8 cellular contexts compared by ENCODE assay signal in genomic region chr1:150149490-150150453, GRCh38. TPM values are rescaled to one million over a fixed set of nuclear protein-coding genes. Genes with fewer than 3 reads are reported as not detected.
DNase-seq lines count a peak whose midpoint lies in the region; ATAC-seq and TF ChIP-seq lines count a peak whose summit lies in the region.

PLEKHO1 (plus strand) TSS chr1:150149916; CDS start chr1:150150258, 342 bp downstream.

- H3K4me3 ChIP-seq in AG10803 (ENCODE audit: low read length) = peak within 1 kb of the TSS; percentile 82
- H3K4me3 ChIP-seq in KMS-11 (IDR thresholded peaks at IDR 0.05; ENCODE audit: insufficient read depth, low read depth, low read length) = peak within 1 kb of the TSS; percentile 81
- peak within 1 kb of the TSS; percentile 70 for H3K4me3 ChIP-seq in upper lobe of right lung

- H3K27ac ChIP-seq in KMS-11 (no peak within 1 kb of the TSS), upper lobe of right lung (peak within 1 kb of the TSS; percentile 82)

- H3K9me3 ChIP-seq in upper lobe of right lung = no peaks in the 10 kb centered on the region

- H3K4me2 ChIP-seq in KMS-11 = peak within 1 kb of the TSS; percentile 79

- peaks cover 3% of the 10 kb centered on the region; the same call in 1 of the 2 replicates for H3K27me3 ChIP-seq in KMS-11 (ENCODE audit: insufficient read depth, low read depth)
- no peaks in the 10 kb centered on the region for H3K27me3 ChIP-seq in upper lobe of right lung

- H3K4me1 Mint-ChIP-seq in activated naive CD8-positive, alpha-beta T cell treated with anti-CD3 and anti-CD28 coated beads, Interleukin-2, amount 50 U/mL, for 24 hours = peaks cover 67% of the 10 kb centered on the region

- H3K9me3 Mint-ChIP-seq in activated naive CD8-positive, alpha-beta T cell treated with anti-CD3 and anti-CD28 coated beads, Interleukin-2, amount 50 U/mL, for 24 hours = no peaks in the 10 kb centered on the region

- intact Hi-C loops in cardiac septum (cut with DNase I) = loop anchor here (5.0 kb wide), 1 partner anchor 137 kb away; the partner anchor contains the start of gene OTUD7B
- intact Hi-C loops in posterior vena cava (cut with DNase I) = no loop called here
- intact Hi-C loops in upper lobe of right lung (cut with DNase I) = loop anchor here (10.0 kb wide), 1 partner anchor 75 kb away; no protein-coding TSS in a partner anchor

- no peaks in the 10 kb centered on the region for H4K20me1 ChIP-seq in KMS-11 (ENCODE audit: insufficient read depth)

- peak within 1 kb of the TSS; percentile 78 for H2AFZ ChIP-seq in KMS-11 (ENCODE audit: low read depth)

- peaks cover 8% of the 10 kb centered on the region for H3K27me3 Mint-ChIP-seq in activated naive CD8-positive, alpha-beta T cell treated with anti-CD3 and anti-CD28 coated beads, Interleukin-2, amount 50 U/mL, for 24 hours

- peak within 1 kb of the TSS; percentile 71 for H3K9ac ChIP-seq in KMS-11

- DNase-seq in AG10803 (ENCODE audit: low read depth) = peak; percentile 74
- DNase-seq in SW480 (ENCODE audit: low spot score) = peak; percentile 60
- DNase-seq in activated naive CD8-positive, alpha-beta T cell treated with anti-CD3 and anti-CD28 coated beads, Interleukin-2, amount 50 U/mL, for 24 hours = peak; percentile 80
- DNase-seq in cardiac septum (ENCODE audit: low spot score) = peak; percentile 97
- DNase-seq in posterior vena cava (ENCODE audit: low spot score) = peak; percentile 96
- peak; percentile 90 for DNase-seq in upper lobe of right lung

- ATAC-seq in GM19328 (IDR thresholded peaks at IDR 0.05; ENCODE audit: unreplicated experiment) (peak; percentile 48), upper lobe of right lung (peak; percentile 87)
- ATAC-seq in activated naive CD8-positive, alpha-beta T cell treated with anti-CD3 and anti-CD28 coated beads, Interleukin-2, amount 50 U/mL, for 24 hours = peak; percentile 78

- H3K36me3 Mint-ChIP-seq in activated naive CD8-positive, alpha-beta T cell treated with anti-CD3 and anti-CD28 coated beads, Interleukin-2, amount 50 U/mL, for 24 hours (ENCODE audit: low read depth) = peaks cover 15% of the 10 kb centered on the region

- H3K79me2 ChIP-seq in KMS-11 (ENCODE audit: insufficient read depth, low read depth) = 0 out of 2 replicates have a peak, but pooled peaks cover 4% of the 10 kb centered on the region

- H3K4me1 ChIP-seq in KMS-11 (ENCODE audit: low read depth, poor library complexity, severe bottlenecking) (peaks cover 43% of the 10 kb centered on the region), upper lobe of right lung (peaks cover 13% of the 10 kb centered on the region)

- peak within 1 kb of the TSS; percentile 83 for H3K4me3 Mint-ChIP-seq in activated naive CD8-positive, alpha-beta T cell treated with anti-CD3 and anti-CD28 coated beads, Interleukin-2, amount 50 U/mL, for 24 hours

- TF ChIP-seq CTCF in AG10803 (conservative IDR thresholded peaks at IDR 0.05; ENCODE audit: low read length) (no peak), KMS-11 (conservative IDR thresholded peaks at IDR 0.05; ENCODE audit: low read depth, low read length) (no peak), upper lobe of right lung (IDR thresholded peaks at IDR 0.05) (no peak)

- peak within 1 kb of the TSS; percentile 83 for H3K27ac Mint-ChIP-seq in activated naive CD8-positive, alpha-beta T cell treated with anti-CD3 and anti-CD28 coated beads, Interleukin-2, amount 50 U/mL, for 24 hours

- H3K36me3 ChIP-seq in KMS-11 (ENCODE audit: insufficient read depth) (no peaks in the 10 kb centered on the region), upper lobe of right lung (peaks cover 3% of the 10 kb centered on the region)

RNA-seq across cellular contexts. Expression of gene PLEKHO1, which starts in this region (rescaled TPM):
- total RNA-seq in cardiac septum (88.8 TPM), posterior vena cava (100 to 1,000 TPM in 1 of 2 donors, 10 to 100 TPM in 1; 55.6 to 103 TPM), upper lobe of right lung (44.5 TPM)

Comparison
In these comparisons a context has a peak if more than half of its experiments do, and no peak if none do; other contexts are left out.
1. intact Hi-C loops: an anchor here in cardiac septum (5.0 kb wide) and upper lobe of right lung (10.0 kb wide); none called in posterior vena cava.